In genomic region chr16:67939507-67940435, GRCh38 we compare ENCODE assay signal across 1 cellular context.
TF ChIP-seq lines count a peak whose summit lies in the region.

No MANE protein-coding gene starts in this region.

TF ChIP-seq in GM12878, 131 proteins besides CTCF, POLR2A, EP300 and RAD21:
- TF ChIP-seq BHLHE40 (IDR thresholded peaks at IDR 0.05; ENCODE audit: borderline replicate concordance in 1 of 2, low read depth in 2 of 2, low read length in 1 of 2) (peak in 1 of 2 experiments; percentile 87; a peak in 3 of 4 replicates), USF2 (IDR thresholded peaks at IDR 0.05; ENCODE audit: borderline replicate concordance, low read depth, low read length) (peak; percentile 7; the same call in 1 of the 2 replicates), MAX (IDR thresholded peaks at IDR 0.05; ENCODE audit: low read depth, low read length) (no peak), ZNF274 (IDR thresholded peaks at IDR 0.05; ENCODE audit: insufficient read depth, insufficient read length) (no peak), USF1 (IDR thresholded peaks at IDR 0.05; ENCODE audit: borderline replicate concordance, extremely low read length, insufficient read depth, low read depth, low read length) (peak; percentile 73), RAD51 (IDR thresholded peaks at IDR 0.05) (peak; percentile 92), CEBPB (IDR thresholded peaks at IDR 0.05; ENCODE audit: borderline replicate concordance in 1 of 2, low read depth in 2 of 2, low read length in 2 of 2) (no peak), POLR2AphosphoS2 (IDR thresholded peaks at IDR 0.05; ENCODE audit: low read depth, low read length) (0 out of 2 replicates have a peak, but pooled peaks have one; percentile 13), TCF12 (IDR thresholded peaks at IDR 0.05; ENCODE audit: low read depth, low read length) (0 out of 2 replicates have a peak, but pooled peaks have one; percentile 33)
